ENCODE assay signal across 1 cellular context in genomic region chr1:20720631-20721051, GRCh38.
TF ChIP-seq lines count a peak whose summit lies in the region.

No MANE protein-coding gene starts in this region.

TF ChIP-seq in H1, 55 proteins besides CTCF, POLR2A, EP300 and RAD21:
- TF ChIP-seq CEBPB (IDR thresholded peaks at IDR 0.05; ENCODE audit: low read depth, low read length) (no peak), SP2 (IDR thresholded peaks at IDR 0.05; ENCODE audit: low read length) (no peak), GABPA (IDR thresholded peaks at IDR 0.05; ENCODE audit: borderline replicate concordance, insufficient read depth, low read length) (no peak), NRF1 (IDR thresholded peaks at IDR 0.05; ENCODE audit: low read depth, low read length) (no peak), KDM4A (IDR thresholded peaks at IDR 0.05; ENCODE audit: low read depth, low read length, severe bottlenecking) (no peak), MAFK (IDR thresholded peaks at IDR 0.05; ENCODE audit: low read depth, low read length) (no peak), PHF8 (conservative IDR thresholded peaks at IDR 0.05; ENCODE audit: low read depth, low read length) (no peak), TAF7 (optimal IDR thresholded peaks at IDR 0.05; ENCODE audit: borderline replicate concordance, low read depth, low read length) (no peak), KDM5A (IDR thresholded peaks at IDR 0.05; ENCODE audit: low read length) (no peak), SUZ12 (IDR thresholded peaks at IDR 0.05; ENCODE audit: low read length) (no peak), FOSL1 (IDR thresholded peaks at IDR 0.05; ENCODE audit: insufficient read depth, low read depth, low read length) (no peak), EGR1 (IDR thresholded peaks at IDR 0.05; ENCODE audit: borderline replicate concordance, low read depth, low read length) (no peak)
